17 cellular contexts compared by ENCODE assay signal in genomic region chr6:95679981-95680380, GRCh38.
"Had no signal": no experiment of that assay in that cellular context is flagged by ENCODE, and none has a peak within 500 bp of the region (broad histone marks: within the 10 kb centered on the region; RNA-seq: fewer than 3 reads in every experiment).

No MANE protein-coding gene starts in this region.

- H3K4me1 Mint-ChIP-seq: activated naive CD4-positive, alpha-beta T cell treated with anti-CD3 and anti-CD28 coated beads, Interleukin-2, amount 10 ng/mL, durations not matched to agents 7 days and 5 days; activated naive CD4-positive, alpha-beta T cell treated with anti-CD3 and anti-CD28 coated beads, Interleukin-2, amount 50 U/mL, for 24 hours; activated naive CD8-positive, alpha-beta T cell treated with anti-CD3 and anti-CD28 coated beads for 36 hours; activated naive CD8-positive, alpha-beta T cell treated with anti-CD3 and anti-CD28 coated beads, Interleukin-2, amount 10 ng/mL, durations not matched to agents 7 days and 5 days; activated naive CD8-positive, alpha-beta T cell treated with anti-CD3 and anti-CD28 coated beads, Interleukin-2, amount 50 U/mL, for 24 hours; activated T-helper 17 cell treated with anti-CD3 and anti-CD28 coated beads, Interleukin-2, amount 50 U/mL, for 72 hours; brain; central memory CD8-positive, alpha-beta T cell had no signal

- H3K27ac Mint-ChIP-seq: activated naive CD4-positive, alpha-beta T cell treated with anti-CD3 and anti-CD28 coated beads for 36 hours; activated naive CD4-positive, alpha-beta T cell treated with anti-CD3 and anti-CD28 coated beads, Interleukin-2, amount 10 ng/mL, durations not matched to agents 7 days and 5 days; activated naive CD4-positive, alpha-beta T cell treated with anti-CD3 and anti-CD28 coated beads, Interleukin-2, amount 50 U/mL, for 24 hours; activated naive CD4-positive, alpha-beta T cell treated with anti-CD3 and anti-CD28 coated beads, Interleukin-2, amount 50 U/mL, for 72 hours; activated naive CD8-positive, alpha-beta T cell; activated naive CD8-positive, alpha-beta T cell treated with anti-CD3 and anti-CD28 coated beads for 36 hours; activated naive CD8-positive, alpha-beta T cell treated with anti-CD3 and anti-CD28 coated beads, Interleukin-2, amount 10 ng/mL, durations not matched to agents 7 days and 5 days; activated naive CD8-positive, alpha-beta T cell treated with anti-CD3 and anti-CD28 coated beads, Interleukin-2, amount 50 U/mL, for 24 hours; activated T-cell treated with anti-CD3 and anti-CD28 coated beads, Interleukin-2, amount 50 U/mL, for 24 hours; activated T-cell treated with anti-CD3 and anti-CD28 coated beads, Interleukin-2, amount 50 U/mL, for 72 hours; activated T-helper 1 cell treated with anti-CD3 and anti-CD28 coated beads, Interleukin-12 subunit alpha, Interleukin-12 subunit beta, Interleukin-2, Interleukin-4 antibody, amounts not matched to agents 30 ng/mL and 10 ng/mL and 1 ng/mL, durations not matched to agents 14 hours and 24 hours and 36 hours; activated T-helper 17 cell treated with anti-CD3 and anti-CD28 coated beads, Interleukin-2, amount 50 U/mL, for 72 hours; activated T-helper 2 cell treated with anti-CD3 and anti-CD28 coated beads, Interferon-gamma antibody, Interleukin-2, Interleukin-4, amounts not matched to agents 10 μg/mL and 5 μg/mL and 100 μg/mL, durations not matched to agents 14 hours and 24 hours and 36 hours; brain had no signal

- H3K4me3 Mint-ChIP-seq: activated naive CD4-positive, alpha-beta T cell treated with anti-CD3 and anti-CD28 coated beads for 36 hours; activated naive CD4-positive, alpha-beta T cell treated with anti-CD3 and anti-CD28 coated beads, Interleukin-2, amount 10 ng/mL, durations not matched to agents 7 days and 5 days; activated naive CD4-positive, alpha-beta T cell treated with anti-CD3 and anti-CD28 coated beads, Interleukin-2, amount 50 U/mL, for 24 hours; activated naive CD8-positive, alpha-beta T cell; activated naive CD8-positive, alpha-beta T cell treated with anti-CD3 and anti-CD28 coated beads for 36 hours; activated naive CD8-positive, alpha-beta T cell treated with anti-CD3 and anti-CD28 coated beads, Interleukin-2, amount 10 ng/mL, durations not matched to agents 7 days and 5 days; activated naive CD8-positive, alpha-beta T cell treated with anti-CD3 and anti-CD28 coated beads, Interleukin-2, amount 50 U/mL, for 24 hours; activated T-cell treated with anti-CD3 and anti-CD28 coated beads, Interleukin-2, amount 50 U/mL, for 24 hours; activated T-cell treated with anti-CD3 and anti-CD28 coated beads, Interleukin-2, amount 50 U/mL, for 4 hours; activated T-cell treated with anti-CD3 and anti-CD28 coated beads, Interleukin-2, amount 50 U/mL, for 72 hours; activated T-helper 1 cell treated with anti-CD3 and anti-CD28 coated beads, Interleukin-12 subunit alpha, Interleukin-12 subunit beta, Interleukin-2, Interleukin-4 antibody, amounts not matched to agents 30 ng/mL and 10 ng/mL and 1 ng/mL, durations not matched to agents 14 hours and 24 hours and 36 hours; activated T-helper 17 cell treated with anti-CD3 and anti-CD28 coated beads, Interleukin-2, amount 50 U/mL, for 72 hours; brain; central memory CD8-positive, alpha-beta T cell had no signal

- ATAC-seq: activated naive CD4-positive, alpha-beta T cell treated with anti-CD3 and anti-CD28 coated beads, Interleukin-2, amount 50 U/mL, for 72 hours; activated naive CD8-positive, alpha-beta T cell treated with anti-CD3 and anti-CD28 coated beads, Interleukin-2, amount 50 U/mL, for 24 hours; activated T-cell treated with anti-CD3 and anti-CD28 coated beads, Interleukin-2, amount 50 U/mL, for 4 hours; activated T-cell treated with anti-CD3 and anti-CD28 coated beads, Interleukin-2, amount 50 U/mL, for 72 hours; activated T-helper 17 cell treated with anti-CD3 and anti-CD28 coated beads, Interleukin-2, amount 50 U/mL, for 72 hours; body of pancreas had no signal

- H3K9me3 Mint-ChIP-seq: activated naive CD4-positive, alpha-beta T cell treated with anti-CD3 and anti-CD28 coated beads for 36 hours; activated naive CD4-positive, alpha-beta T cell treated with anti-CD3 and anti-CD28 coated beads, Interleukin-2, amount 10 ng/mL, durations not matched to agents 7 days and 5 days; activated naive CD4-positive, alpha-beta T cell treated with anti-CD3 and anti-CD28 coated beads, Interleukin-2, amount 50 U/mL, for 24 hours; activated naive CD4-positive, alpha-beta T cell treated with anti-CD3 and anti-CD28 coated beads, Interleukin-2, amount 50 U/mL, for 72 hours; activated naive CD8-positive, alpha-beta T cell treated with anti-CD3 and anti-CD28 coated beads for 36 hours; activated naive CD8-positive, alpha-beta T cell treated with anti-CD3 and anti-CD28 coated beads, Interleukin-2, amount 10 ng/mL, durations not matched to agents 7 days and 5 days; activated naive CD8-positive, alpha-beta T cell treated with anti-CD3 and anti-CD28 coated beads, Interleukin-2, amount 50 U/mL, for 24 hours; activated T-cell treated with anti-CD3 and anti-CD28 coated beads, Interleukin-2, amount 50 U/mL, for 24 hours; activated T-cell treated with anti-CD3 and anti-CD28 coated beads, Interleukin-2, amount 50 U/mL, for 4 hours; activated T-helper 1 cell treated with anti-CD3 and anti-CD28 coated beads, Interleukin-12 subunit alpha, Interleukin-12 subunit beta, Interleukin-2, Interleukin-4 antibody, amounts not matched to agents 30 ng/mL and 10 ng/mL and 1 ng/mL, durations not matched to agents 14 hours and 24 hours and 36 hours; activated T-helper 17 cell treated with anti-CD3 and anti-CD28 coated beads, Interleukin-2, amount 50 U/mL, for 72 hours; activated T-helper 2 cell treated with anti-CD3 and anti-CD28 coated beads, Interferon-gamma antibody, Interleukin-2, Interleukin-4, amounts not matched to agents 10 μg/mL and 5 μg/mL and 100 μg/mL, durations not matched to agents 14 hours and 24 hours and 36 hours had no signal

- H3K27me3 Mint-ChIP-seq: activated naive CD4-positive, alpha-beta T cell treated with anti-CD3 and anti-CD28 coated beads, Interleukin-2, amount 10 ng/mL, durations not matched to agents 7 days and 5 days; activated naive CD8-positive, alpha-beta T cell treated with anti-CD3 and anti-CD28 coated beads for 36 hours; activated naive CD8-positive, alpha-beta T cell treated with anti-CD3 and anti-CD28 coated beads, Interleukin-2, amount 50 U/mL, for 24 hours; brain had no signal

- H3K36me3 Mint-ChIP-seq: activated naive CD4-positive, alpha-beta T cell treated with anti-CD3 and anti-CD28 coated beads, Interleukin-2, amount 10 ng/mL, durations not matched to agents 7 days and 5 days; activated naive CD4-positive, alpha-beta T cell treated with anti-CD3 and anti-CD28 coated beads, Interleukin-2, amount 50 U/mL, for 24 hours; activated naive CD4-positive, alpha-beta T cell treated with anti-CD3 and anti-CD28 coated beads, Interleukin-2, amount 50 U/mL, for 72 hours; activated naive CD8-positive, alpha-beta T cell; activated naive CD8-positive, alpha-beta T cell treated with anti-CD3 and anti-CD28 coated beads for 36 hours; activated naive CD8-positive, alpha-beta T cell treated with anti-CD3 and anti-CD28 coated beads, Interleukin-2, amount 10 ng/mL, durations not matched to agents 7 days and 5 days; brain had no signal
